Comparison of ENCODE assay signal across 8 cellular contexts in the genomic region with DNA sequence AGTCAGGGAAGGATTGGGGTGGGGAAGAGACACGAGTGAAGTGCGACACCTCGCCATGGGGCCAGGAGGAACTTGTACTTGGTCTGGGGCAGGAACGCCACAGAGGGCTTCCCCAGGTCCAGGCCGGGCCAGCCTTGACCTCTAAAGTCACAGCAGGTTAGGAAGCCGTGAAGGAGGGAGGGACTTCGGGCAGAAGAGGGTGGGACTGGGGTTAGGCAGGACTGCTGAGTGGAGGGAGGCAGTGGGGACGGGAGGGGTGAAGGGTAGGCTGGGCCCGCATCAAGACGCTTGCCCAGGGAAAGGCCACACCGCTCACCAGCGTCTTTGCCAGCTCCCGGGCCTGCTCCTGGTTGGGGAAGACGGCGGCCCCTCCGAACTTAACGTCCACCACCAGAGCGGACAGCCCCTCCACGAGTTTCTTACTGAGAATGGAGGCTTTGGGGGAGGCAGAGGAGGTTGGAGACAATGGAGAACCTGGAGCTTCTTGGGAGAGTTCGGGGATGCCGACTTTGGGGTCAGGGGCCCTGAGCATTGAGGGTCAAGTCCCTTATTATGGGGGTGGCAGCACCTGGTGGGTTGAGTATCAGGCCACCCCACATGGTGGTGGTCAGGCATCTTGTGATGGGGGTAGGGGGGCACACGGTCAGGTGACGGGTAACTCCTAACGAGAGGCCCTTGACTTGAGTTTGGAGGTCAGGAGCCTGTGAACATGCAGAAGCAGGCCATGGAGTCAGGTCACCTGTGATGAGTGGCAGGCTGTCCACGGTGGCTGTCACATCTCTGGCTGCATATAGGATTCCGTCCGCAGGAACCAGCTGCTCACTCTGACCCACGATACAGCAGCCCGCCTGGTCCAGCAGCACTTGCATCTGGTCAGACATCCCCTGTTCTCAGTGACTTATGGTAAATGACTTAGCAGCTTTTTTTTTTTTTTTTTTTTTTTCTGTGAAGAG. TPM values are rescaled to one million over a fixed set of nuclear protein-coding genes. Genes with fewer than 3 reads are reported as not detected.
DNase-seq lines count a peak whose midpoint lies in the region; ATAC-seq and TF ChIP-seq lines count a peak whose summit lies in the region.

No MANE protein-coding gene starts in this region.

- peak overlapping the region; percentile 72 for H3K18ac ChIP-seq in trophoblast cell (ENCODE audit: low read length)

- peak; percentile 75 for DNase-seq in activated T-cell treated with anti-CD3 and anti-CD28 coated beads, Interleukin-2, amount 50 U/mL, for 24 hours
- DNase-seq in glutamatergic neuron (peak; percentile 36), trophoblast cell (peak; percentile 75 to 80), ureter (ENCODE audit: low spot score) (no peak)

- no peak for TF ChIP-seq CTCF in glutamatergic neuron (IDR thresholded peaks at IDR 0.05; ENCODE audit: partially characterized antibody, unreplicated experiment)

- peak overlapping the region; percentile 79 for H2BK120ac ChIP-seq in trophoblast cell (ENCODE audit: insufficient read depth, low read length, poor library complexity)

- H3K4me1 ChIP-seq in trophoblast cell (ENCODE audit: control insufficient read depth in 1 of 2, insufficient read depth in 2 of 2, low read length in 2 of 2): peaks cover 30 to 53% of the 10 kb centered on the region in 2 experiments

- H3K27ac ChIP-seq in KOPT-K1 (ENCODE audit: low read depth, low read length, poor library complexity, severe bottlenecking): peak overlapping the region; percentile 93
- H3K27ac ChIP-seq in trophoblast cell (ENCODE audit: low read depth, low read length): peak overlapping the region; percentile 88

- peak overlapping the region; percentile 66 for H2BK5ac ChIP-seq in trophoblast cell (ENCODE audit: low read depth, low read length, poor library complexity)

- peak overlapping the region; percentile 72 for H3K14ac ChIP-seq in trophoblast cell (ENCODE audit: low read length)

- H3K4me3 ChIP-seq in GM08714 (ENCODE audit: low read length) (peak overlapping the region; percentile 59; the same call in 1 of the 2 replicates), trophoblast cell (ENCODE audit: low read depth, low read length) (peak overlapping the region; percentile 77)

- H2BK12ac ChIP-seq in trophoblast cell (ENCODE audit: low read length): no peak overlapping the region

- peak overlapping the region; percentile 62 for H2AK5ac ChIP-seq in trophoblast cell (ENCODE audit: low read length)

- peaks cover 42% of the 10 kb centered on the region for H3K79me1 ChIP-seq in trophoblast cell (ENCODE audit: low read length)

- H3K4ac ChIP-seq in trophoblast cell (ENCODE audit: low read depth, low read length): peak overlapping the region; percentile 43

- peaks cover 25% of the 10 kb centered on the region for H3K36me3 ChIP-seq in KOPT-K1 (ENCODE audit: insufficient read depth, low read length)
- peaks cover 23 to 25% of the 10 kb centered on the region in 2 experiments for H3K36me3 ChIP-seq in trophoblast cell (ENCODE audit: control insufficient read depth in 1 of 2, insufficient read depth in 2 of 2, low read length in 2 of 2)

- peak overlapping the region; percentile 57 for H4K12ac ChIP-seq in trophoblast cell (ENCODE audit: low read depth, low read length)

- H4K8ac ChIP-seq in trophoblast cell (ENCODE audit: low read depth, low read length): peak overlapping the region; percentile 79

- peaks cover 51% of the 10 kb centered on the region for H3K36me3 Mint-ChIP-seq in activated T-cell treated with anti-CD3 and anti-CD28 coated beads, Interleukin-2, amount 50 U/mL, for 24 hours (ENCODE audit: low read depth)
- H3K36me3 Mint-ChIP-seq in glutamatergic neuron (ENCODE audit: unreplicated experiment): peaks cover 5% of the 10 kb centered on the region

- H3K27ac Mint-ChIP-seq in activated T-cell treated with anti-CD3 and anti-CD28 coated beads, Interleukin-2, amount 50 U/mL, for 24 hours: peak overlapping the region; percentile 93
- peak overlapping the region; percentile 77 for H3K27ac Mint-ChIP-seq in glutamatergic neuron (ENCODE audit: unreplicated experiment)

- H3K4me2 ChIP-seq in trophoblast cell (ENCODE audit: low read length): peak overlapping the region; percentile 85

- peaks cover 10% of the 10 kb centered on the region for H3K9me3 ChIP-seq in KOPT-K1 (ENCODE audit: insufficient read depth, low read length, poor library complexity, severe bottlenecking)
- no peaks in the 10 kb centered on the region for H3K9me3 ChIP-seq in trophoblast cell (ENCODE audit: insufficient read depth, low read depth, low read length)

- H3K9me3 Mint-ChIP-seq in activated T-cell treated with anti-CD3 and anti-CD28 coated beads, Interleukin-2, amount 50 U/mL, for 24 hours: no peaks in the 10 kb centered on the region
- H3K9me3 Mint-ChIP-seq in glutamatergic neuron (ENCODE audit: unreplicated experiment): peaks cover 15% of the 10 kb centered on the region

- H3K27me3 ChIP-seq in trophoblast cell (ENCODE audit: insufficient read depth, low read length): no peaks in the 10 kb centered on the region

- H4K91ac ChIP-seq in trophoblast cell (ENCODE audit: low read depth, low read length): peak overlapping the region; percentile 89

- WGBS in trophoblast cell (ENCODE audit: extremely low coverage, insufficient coverage, insufficient read length): no CpG with 5 or more reads among the region's 29 CpGs

- H3K23ac ChIP-seq in trophoblast cell (ENCODE audit: low read length): no peak overlapping the region

- peaks cover 31% of the 10 kb centered on the region for H3K79me2 ChIP-seq in trophoblast cell (ENCODE audit: control insufficient read depth, insufficient read depth, low read length, poor library complexity)

- no peaks in the 10 kb centered on the region for H3K27me3 Mint-ChIP-seq in activated T-cell treated with anti-CD3 and anti-CD28 coated beads, Interleukin-2, amount 50 U/mL, for 24 hours
- peaks cover 20% of the 10 kb centered on the region for H3K27me3 Mint-ChIP-seq in glutamatergic neuron (ENCODE audit: unreplicated experiment)

- H3K9ac ChIP-seq in trophoblast cell (ENCODE audit: low read length): peak overlapping the region; percentile 85

- H3K4me3 Mint-ChIP-seq in activated T-cell treated with anti-CD3 and anti-CD28 coated beads, Interleukin-2, amount 50 U/mL, for 24 hours: peak overlapping the region; percentile 83
- H3K4me3 Mint-ChIP-seq in glutamatergic neuron (ENCODE audit: unreplicated experiment): peak overlapping the region; percentile 78

- ATAC-seq in HG02759 (IDR thresholded peaks at IDR 0.05; ENCODE audit: unreplicated experiment) (no peak), HG03469 (IDR thresholded peaks at IDR 0.05; ENCODE audit: unreplicated experiment) (no peak)

- H2AFZ ChIP-seq in trophoblast cell (ENCODE audit: insufficient read depth, low read length, poor library complexity): peak overlapping the region; percentile 12

- peaks cover 41% of the 10 kb centered on the region for H3K4me1 Mint-ChIP-seq in activated T-cell treated with anti-CD3 and anti-CD28 coated beads, Interleukin-2, amount 50 U/mL, for 24 hours (ENCODE audit: low read depth)
- peaks cover 12% of the 10 kb centered on the region for H3K4me1 Mint-ChIP-seq in glutamatergic neuron (ENCODE audit: low read depth, unreplicated experiment)

RNA-seq across cellular contexts. Expression of a gene that starts 1.7 kb away (rescaled TPM):
- total RNA-seq in glutamatergic neuron (ENCODE audit: unreplicated experiment) (4.8 TPM), ureter (not detected)
- 0.60 and 0.63 TPM in 2 replicates for polyA plus RNA-seq in trophoblast cell (2013)

RNA-seq across cellular contexts. Expression of a gene that starts 2.7 kb away (rescaled TPM):
- 1.2 TPM for total RNA-seq in glutamatergic neuron (ENCODE audit: unreplicated experiment)
- polyA plus RNA-seq in trophoblast cell (2013): 19.5 and 20.6 TPM in 2 replicates
- 37.9 TPM for total RNA-seq in ureter

RNA-seq across cellular contexts. Expression of a gene that starts 18.6 kb away (rescaled TPM):
- 0.12 TPM for total RNA-seq in glutamatergic neuron (ENCODE audit: unreplicated experiment)
- 0.08 and 0.10 TPM in 2 replicates for polyA plus RNA-seq in trophoblast cell (2013)
- total RNA-seq in ureter: 1.2 TPM

RNA-seq across cellular contexts. Expression of a gene that starts 19.1 kb away (rescaled TPM):
- 52.9 TPM for total RNA-seq in glutamatergic neuron (ENCODE audit: unreplicated experiment)
- polyA plus RNA-seq in trophoblast cell (2013): 24.4 and 24.9 TPM in 2 replicates
- 37.7 TPM for total RNA-seq in ureter

RNA-seq across cellular contexts. Expression of a gene that starts 19.6 kb away (rescaled TPM):
- 62.2 TPM for total RNA-seq in glutamatergic neuron (ENCODE audit: unreplicated experiment)
- polyA plus RNA-seq in trophoblast cell (2013): 63.1 and 64.7 TPM in 2 replicates
- 63.6 TPM for total RNA-seq in ureter

Comparison
In these comparisons a context has a peak if more than half of its experiments do, and no peak if none do; other contexts are left out.
1. RNA of a gene that starts 2.7 kb away (total RNA-seq): 37.9 TPM in ureter (single experiment); 1.2 TPM in glutamatergic neuron (single experiment); every median in the first group is over 10 times any median in the second.